In the genomic region with DNA sequence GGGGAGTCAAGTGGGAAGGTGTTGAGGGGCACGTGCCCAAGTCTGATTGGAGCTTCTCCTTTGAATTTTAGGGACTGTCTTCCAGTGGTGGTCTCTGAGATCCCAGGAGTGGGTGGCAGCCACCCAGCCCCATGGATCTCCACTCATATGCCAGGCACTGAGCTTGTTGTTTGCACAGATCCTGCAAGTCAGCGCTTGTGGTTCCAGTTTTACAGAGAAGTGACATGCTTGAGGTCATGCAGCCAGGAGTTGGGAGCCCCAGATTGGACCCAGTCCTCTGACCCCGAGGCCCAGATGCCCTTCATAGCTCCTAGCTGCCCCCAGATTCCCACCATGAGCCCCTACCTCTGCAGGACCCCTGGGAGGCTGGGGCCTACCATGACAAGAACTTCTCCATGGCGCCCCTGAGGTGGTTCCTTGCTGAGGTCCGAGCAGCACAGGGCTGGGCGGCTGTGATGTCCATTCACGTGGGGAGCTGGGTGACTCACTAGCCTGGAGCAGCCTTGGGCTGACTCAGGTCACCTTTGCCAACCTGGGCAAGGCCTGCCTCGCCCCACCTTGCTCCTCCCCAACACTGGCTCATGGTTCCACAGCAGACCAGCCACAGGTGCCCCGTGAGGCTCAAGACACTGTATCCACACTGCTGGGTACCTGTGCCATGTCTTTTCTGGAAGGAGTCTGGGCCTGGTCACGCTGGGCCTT, we compare ENCODE assay signal across 11 cellular contexts. TPM values are rescaled to one million over a fixed set of nuclear protein-coding genes. Genes with fewer than 3 reads are reported as not detected.
DNase-seq lines count a peak whose midpoint lies in the region; TF ChIP-seq lines count a peak whose summit lies in the region.
"Had no signal": no experiment of that assay in that cellular context is flagged by ENCODE, and none has a peak within 500 bp of the region (broad histone marks: within the 10 kb centered on the region; RNA-seq: fewer than 3 reads in every experiment).

No MANE protein-coding gene starts in this region.

- peaks cover 46 to 96% (median 87%) of the 10 kb centered on the region in 11 experiments; a peak in 21 of 22 replicates for H4K20me1 ChIP-seq in BLaER1 treated with 17β-estradiol and CSF1 and Interleukin-3, amounts not matched to agents 10 nM and 100 nM
- peaks cover 37% of the 10 kb centered on the region for H4K20me1 ChIP-seq in PC-9 (ENCODE audit: insufficient read depth)

- no peaks in the 10 kb centered on the region for H3K9me3 ChIP-seq in BLaER1 treated with 17β-estradiol and CSF1 and Interleukin-3, amounts not matched to agents 10 nM and 100 nM (replicated peaks in 1 of 11)
- H3K9me3 ChIP-seq in PC-9 (ENCODE audit: insufficient read depth, low read depth) = no peaks in the 10 kb centered on the region
- H3K9me3 ChIP-seq in esophagus muscularis mucosa = no peaks in the 10 kb centered on the region
- no peaks in the 10 kb centered on the region for H3K9me3 ChIP-seq in ascending aorta
- H3K9me3 ChIP-seq: gastrocnemius medialis, uterus had no signal

- peak overlapping the region in 6 of 11 experiments; percentile 14 to 83 (median 35); a peak in 7 of 22 replicates for H3K27ac ChIP-seq in BLaER1 treated with 17β-estradiol and CSF1 and Interleukin-3, amounts not matched to agents 10 nM and 100 nM
- peak overlapping the region; percentile 50 for H3K27ac ChIP-seq in PC-9
- peak overlapping the region; percentile 34 to 84 (median 48) for H3K27ac ChIP-seq in esophagus muscularis mucosa (replicated peaks in 1 of 4)
- no peak overlapping the region for H3K27ac ChIP-seq in ascending aorta
- H3K27ac ChIP-seq: gastrocnemius medialis, uterus had no signal

- peaks cover 79% of the 10 kb centered on the region for H3K79me2 ChIP-seq in PC-9 (ENCODE audit: low read depth)

- no peak overlapping the region for H3K4me3 Mint-ChIP-seq in neural crest cell
- H3K4me3 Mint-ChIP-seq in activated CD4-positive, alpha-beta T cell treated with anti-CD3 and anti-CD28 coated beads, Interleukin-2, amount 10 ng/mL, durations not matched to agents 24 days and 14 days = no peak overlapping the region
- H3K4me3 Mint-ChIP-seq: stimulated activated effector memory CD8-positive, alpha-beta T cell treated with anti-CD3 and anti-CD28 coated beads, Interleukin-12 subunit alpha, Interleukin-12 subunit beta, amount 100 ng/mL, for 72 hours had no signal

- H3K4me1 Mint-ChIP-seq in neural crest cell = peaks cover 62% of the 10 kb centered on the region
- peaks cover 16% of the 10 kb centered on the region for H3K4me1 Mint-ChIP-seq in activated CD4-positive, alpha-beta T cell treated with anti-CD3 and anti-CD28 coated beads, Interleukin-2, amount 10 ng/mL, durations not matched to agents 24 days and 14 days

- intact Hi-C loops in PC-9 (cut with micrococcal nuclease; ENCODE audit: unreplicated experiment) = loop anchor here (1.0 to 5.0 kb wide), 5 partner anchors 17 to 134 kb away; no protein-coding TSS in a partner anchor
- intact Hi-C loops in esophagus muscularis mucosa (cut with DNase I) = no loop called here
- intact Hi-C loops in ascending aorta (cut with DNase I) = no loop called here
- intact Hi-C loops in activated CD4-positive, alpha-beta T cell treated with anti-CD3 and anti-CD28 coated beads, Interleukin-2, amount 10 ng/mL, durations not matched to agents 24 days and 14 days (cut with micrococcal nuclease) = no loop called here

- no peaks in the 10 kb centered on the region for H3K27me3 Mint-ChIP-seq in neural crest cell (ENCODE audit: low read depth)
- peaks cover 13% of the 10 kb centered on the region for H3K27me3 Mint-ChIP-seq in activated CD4-positive, alpha-beta T cell treated with anti-CD3 and anti-CD28 coated beads, Interleukin-2, amount 10 ng/mL, durations not matched to agents 24 days and 14 days

- H3K4me1 ChIP-seq in BLaER1 treated with 17β-estradiol and CSF1 and Interleukin-3, amounts not matched to agents 10 nM and 100 nM = peaks cover 52 to 96% (median 88%) of the 10 kb centered on the region in 10 experiments
- H3K4me1 ChIP-seq in PC-9 (replicated peaks; ENCODE audit: insufficient read depth) = peaks cover 74% of the 10 kb centered on the region
- H3K4me1 ChIP-seq in esophagus muscularis mucosa = peaks cover 34 to 94% (median 81%) of the 10 kb centered on the region in 4 donors
- H3K4me1 ChIP-seq in ascending aorta = peaks cover 0 to 3% of the 10 kb centered on the region in 2 donors

- DNase-seq in PC-9 = peak; percentile 91 to 93
- DNase-seq in esophagus muscularis mucosa (ENCODE audit: extremely low spot score) = no peak
- DNase-seq in neural crest cell (ENCODE audit: low read depth, low spot score) = no peak
- DNase-seq in iPS-NIHi7 (ENCODE audit: extremely low spot score) = no peak
- no peak for DNase-seq in AG20443 (ENCODE audit: low spot score)
- DNase-seq in ascending aorta (ENCODE audit: low spot score in 2 of 2) = no peak
- DNase-seq in activated CD4-positive, alpha-beta T cell treated with anti-CD3 and anti-CD28 coated beads, Interleukin-2, amount 10 ng/mL, durations not matched to agents 24 days and 14 days = no peak
- DNase-seq: gastrocnemius medialis, uterus had no signal

- H3K36me3 ChIP-seq in BLaER1 treated with 17β-estradiol and CSF1 and Interleukin-3, amounts not matched to agents 10 nM and 100 nM = peaks cover 0 to 36% (median 16%) of the 10 kb centered on the region in 11 experiments; a peak in 15 of 22 replicates
- no peaks in the 10 kb centered on the region; the same call in 1 of the 2 replicates for H3K36me3 ChIP-seq in PC-9 (ENCODE audit: low read depth)
- peaks cover 0 to 14% (median 0%) of the 10 kb centered on the region in 4 donors for H3K36me3 ChIP-seq in esophagus muscularis mucosa
- no peaks in the 10 kb centered on the region for H3K36me3 ChIP-seq in ascending aorta
- H3K36me3 ChIP-seq: gastrocnemius medialis, uterus had no signal

- no peaks in the 10 kb centered on the region for H3K36me3 Mint-ChIP-seq in neural crest cell (ENCODE audit: low read depth)
- H3K36me3 Mint-ChIP-seq in activated CD4-positive, alpha-beta T cell treated with anti-CD3 and anti-CD28 coated beads, Interleukin-2, amount 10 ng/mL, durations not matched to agents 24 days and 14 days (ENCODE audit: low read depth) = peaks cover 6% of the 10 kb centered on the region
- H3K36me3 Mint-ChIP-seq: stimulated activated effector memory CD8-positive, alpha-beta T cell treated with anti-CD3 and anti-CD28 coated beads, Interleukin-12 subunit alpha, Interleukin-12 subunit beta, amount 100 ng/mL, for 72 hours had no signal

- H3K9me3 Mint-ChIP-seq in neural crest cell = no peaks in the 10 kb centered on the region
- H3K9me3 Mint-ChIP-seq in activated CD4-positive, alpha-beta T cell treated with anti-CD3 and anti-CD28 coated beads, Interleukin-2, amount 10 ng/mL, durations not matched to agents 24 days and 14 days = no peaks in the 10 kb centered on the region
- H3K9me3 Mint-ChIP-seq: stimulated activated effector memory CD8-positive, alpha-beta T cell treated with anti-CD3 and anti-CD28 coated beads, Interleukin-12 subunit alpha, Interleukin-12 subunit beta, amount 100 ng/mL, for 72 hours had no signal

- POLR2A ChIA-PET in PC-9 (lab: Charles Lee; ENCODE audit: unreplicated experiment) = interaction anchor here (0.6 to 0.9 kb wide), 6 partner anchors 11 to 1526 kb away, joined by 3 to 12 read pairs (median 5); no protein-coding TSS in a partner anchor

- CTCF ChIA-PET in PC-9 (lab: Charles Lee) = interaction anchor here (0.6 to 0.7 kb wide), 2 partner anchors 42 to 102 kb away, joined by 5 to 7 read pairs; no protein-coding TSS in a partner anchor

- 0 out of 20 replicates have a peak overlapping the region, but pooled peaks of 1 of the 10 experiments have one; percentile 3 for H3K4me3 ChIP-seq in BLaER1 treated with 17β-estradiol and CSF1 and Interleukin-3, amounts not matched to agents 10 nM and 100 nM
- peak overlapping the region; percentile 14; the same call in 1 of the 2 replicates for H3K4me3 ChIP-seq in PC-9
- H3K4me3 ChIP-seq in esophagus muscularis mucosa = no peak overlapping the region
- H3K4me3 ChIP-seq in ascending aorta = no peak overlapping the region
- H3K4me3 ChIP-seq: gastrocnemius medialis, uterus had no signal

- TF ChIP-seq CTCF in PC-9 (conservative IDR thresholded peaks at IDR 0.05) = no peak
- no peak for TF ChIP-seq CTCF in esophagus muscularis mucosa (IDR thresholded peaks at IDR 0.05)
- TF ChIP-seq CTCF in neural crest cell (conservative IDR thresholded peaks at IDR 0.05) = no peak
- TF ChIP-seq CTCF in ascending aorta (IDR thresholded peaks at IDR 0.05) = no peak

- H3K4me2 ChIP-seq in BLaER1 treated with 17β-estradiol and CSF1 and Interleukin-3, amounts not matched to agents 10 nM and 100 nM = peak overlapping the region; percentile 96 to 100 (median 98)
- peak overlapping the region; percentile 74 for H3K4me2 ChIP-seq in PC-9

- no peak overlapping the region for H2AFZ ChIP-seq in PC-9

- TF ChIP-seq POLR2A in esophagus muscularis mucosa (IDR thresholded peaks at IDR 0.05; ENCODE audit: low read depth) = no peak

- H3K27me3 ChIP-seq in BLaER1 treated with 17β-estradiol and CSF1 and Interleukin-3, amounts not matched to agents 10 nM and 100 nM = peaks cover 0 to 4% (median 0%) of the 10 kb centered on the region in 11 experiments; a peak in 3 of 22 replicates
- H3K27me3 ChIP-seq in PC-9 (ENCODE audit: insufficient read depth, low read depth) (no peaks in the 10 kb centered on the region), esophagus muscularis mucosa (no peaks in the 10 kb centered on the region), ascending aorta (no peaks in the 10 kb centered on the region)
- H3K27me3 ChIP-seq: gastrocnemius medialis, uterus had no signal

- peak overlapping the region; percentile 22 for H3K27ac Mint-ChIP-seq in neural crest cell (ENCODE audit: unreplicated experiment)
- no peak overlapping the region for H3K27ac Mint-ChIP-seq in activated CD4-positive, alpha-beta T cell treated with anti-CD3 and anti-CD28 coated beads, Interleukin-2, amount 10 ng/mL, durations not matched to agents 24 days and 14 days
- H3K27ac Mint-ChIP-seq: stimulated activated effector memory CD8-positive, alpha-beta T cell treated with anti-CD3 and anti-CD28 coated beads, Interleukin-12 subunit alpha, Interleukin-12 subunit beta, amount 100 ng/mL, for 72 hours had no signal

- peak overlapping the region in 7 of 11 experiments; percentile 14 to 84 (median 23); a peak in 7 of 22 replicates for H3K9ac ChIP-seq in BLaER1 treated with 17β-estradiol and CSF1 and Interleukin-3, amounts not matched to agents 10 nM and 100 nM

- 86% methylated on average over 6 of the region's 10 CpGs for WGBS in esophagus muscularis mucosa

- peaks cover 56% of the 10 kb centered on the region for H3F3A ChIP-seq in PC-9 (ENCODE audit: insufficient read depth, low read depth)

- BruUV-seq in PC-9 (replicated peaks; lab: Mats Ljungman, UMichigan) = TSS peak; percentile 64

- no peak for TF ChIP-seq EP300 in esophagus muscularis mucosa (IDR thresholded peaks at IDR 0.05)

- H3K9me2 ChIP-seq in PC-9 (ENCODE audit: insufficient read depth) = no peaks in the 10 kb centered on the region

RNA-seq across cellular contexts. Expression of a gene that starts 47.4 kb away (rescaled TPM):
- total RNA-seq in PC-9 (2021) (86.3 and 92.9 TPM in 2 replicates), esophagus muscularis mucosa (10 to 100 TPM; 18.7 to 41.3 (median 28.3) TPM), neural crest cell (53.6 and 54.0 TPM in 2 replicates), ascending aorta (24.7 TPM)
- 30.1 and 34.5 TPM in 2 replicates for total RNA-seq in activated CD4-positive, alpha-beta T cell treated with anti-CD3 and anti-CD28 coated beads, Interleukin-2, amount 10 ng/mL, durations not matched to agents 24 days and 14 days

Comparison
In these comparisons a context has a peak if more than half of its experiments do, and no peak if none do; other contexts are left out.
1. H3K27ac ChIP-seq: peak in BLaER1 treated with 17β-estradiol and CSF1 and Interleukin-3, amounts not matched to agents 10 nM and 100 nM (6 of 11), PC-9 (single experiment) and esophagus muscularis mucosa (4 of 4); none in ascending aorta (0 of 2).
2. DNase-seq: peak in PC-9 (2 of 2); none in esophagus muscularis mucosa (single experiment), neural crest cell (single experiment), iPS-NIHi7 (single experiment), AG20443 (single experiment), ascending aorta (0 of 2) and activated CD4-positive, alpha-beta T cell treated with anti-CD3 and anti-CD28 coated beads, Interleukin-2, amount 10 ng/mL, durations not matched to agents 24 days and 14 days (single experiment).